ENCODE assay signal across 21 cellular contexts in genomic region chr6:126880926-126881325, GRCh38.
"Had no signal": no experiment of that assay in that cellular context is flagged by ENCODE, and none has a peak within 500 bp of the region (broad histone marks: within the 10 kb centered on the region; RNA-seq: fewer than 3 reads in every experiment).

No MANE protein-coding gene starts in this region.

- DNase-seq: activated CD4-positive, alpha-beta T cell treated with anti-CD3 and anti-CD28 coated beads, Interleukin-2, amount 50 U/mL, for 48 hours; activated CD4-positive, CD25-positive, alpha-beta regulatory T cell treated with anti-CD3 and anti-CD28 coated beads, Interleukin-2, amount 50 U/mL, for 72 hours; activated CD8-positive, alpha-beta memory T cell treated with anti-CD3 and anti-CD28 coated beads, Interleukin-2, amount 10 ng/mL, durations not matched to agents 7 days and 5 days; activated effector memory CD4-positive, alpha-beta T cell treated with Interleukin-2 at 50 U/mL for 16 hours; activated T-cell treated with anti-CD3 and anti-CD28 coated beads, Interleukin-2, amount 50 U/mL, for 4 hours; hippocampal formation; mesenchymal stem cell; occipital lobe; stimulated activated CD4-positive, alpha-beta T cell treated with anti-CD3 and anti-CD28 coated beads, Interleukin-4, amount 100 ng/mL, for 4 hours; stimulated activated CD8-positive, alpha-beta memory T cell treated with anti-CD3 and anti-CD28 coated beads, Interleukin-4, amount 100 ng/mL, for 48 hours; stimulated activated naive CD4-positive, alpha-beta T cell treated with Interleukin-2 at 50 U/mL for 16 hours; substantia nigra; T1000 had no signal

- H3K4me3 ChIP-seq: esophagus muscularis mucosa, right atrium auricular region, smooth muscle cell, tibial nerve, vagina had no signal

- H3K36me3 ChIP-seq: esophagus muscularis mucosa, right atrium auricular region, tibial nerve, vagina had no signal

- H3K4me2 ChIP-seq: smooth muscle cell had no signal

- H3K27ac ChIP-seq: esophagus muscularis mucosa, right atrium auricular region, tibial nerve, vagina had no signal

- H3K27me3 ChIP-seq: esophagus muscularis mucosa, right atrium auricular region, tibial nerve, vagina had no signal

- H3K4me1 ChIP-seq: esophagus muscularis mucosa, right atrium auricular region, vagina had no signal

- H3K9me3 ChIP-seq: esophagus muscularis mucosa, right atrium auricular region, tibial nerve, vagina had no signal

- ATAC-seq: activated CD8-positive, alpha-beta memory T cell treated with anti-CD3 and anti-CD28 coated beads, Interleukin-2, amount 10 ng/mL, durations not matched to agents 7 days and 5 days; activated naive CD4-positive, alpha-beta T cell treated with anti-CD3 and anti-CD28 coated beads, Interleukin-2, amount 50 U/mL, for 72 hours; activated T-cell treated with anti-CD3 and anti-CD28 coated beads, Interleukin-2, amount 50 U/mL, for 4 hours had no signal

- FAIRE-seq: colon, keratinocyte had no signal
